Comparison of ENCODE assay signal across 21 cellular contexts in genomic region chr21:44432841-44433790, GRCh38. TPM values are rescaled to one million over a fixed set of nuclear protein-coding genes. Genes with fewer than 3 reads are reported as not detected.
DNase-seq lines count a peak whose midpoint lies in the region; ATAC-seq and TF ChIP-seq lines count a peak whose summit lies in the region.
"Had no signal": no experiment of that assay in that cellular context is flagged by ENCODE, and none has a peak within 500 bp of the region (broad histone marks: within the 10 kb centered on the region; RNA-seq: fewer than 3 reads in every experiment).

No MANE protein-coding gene starts in this region.

- H3K36me3 ChIP-seq in colonic mucosa (no peaks in the 10 kb centered on the region), right lobe of liver (no peaks in the 10 kb centered on the region), suprapubic skin (no peaks in the 10 kb centered on the region)
- H3K36me3 ChIP-seq: SJSA1 had no signal

- TF ChIP-seq EP300 in suprapubic skin (IDR thresholded peaks at IDR 0.05), result no peak

- ATAC-seq in Right ventricle myocardium inferior (no peak), left ventricle myocardium superior (no peak), right lobe of liver (no peak), GM21360 (IDR thresholded peaks at IDR 0.05; ENCODE audit: unreplicated experiment) (no peak), GM19023 (IDR thresholded peaks at IDR 0.05; ENCODE audit: unreplicated experiment) (no peak)
- ATAC-seq: T-helper 17 cell had no signal

- peak; percentile 43 for DNase-seq in Right ventricle myocardium inferior (ENCODE audit: missing footprints)
- no peak for DNase-seq in left ventricle myocardium superior
- DNase-seq in colonic mucosa, result peak; percentile 13
- peak; percentile 5 to 49 (median 43) for DNase-seq in right lobe of liver
- peak; percentile 60 to 71 for DNase-seq in suprapubic skin (ENCODE audit: low spot score in 2 of 2)
- DNase-seq in NOMO-1 treated with dmso at 0.1 percent for 144 hours (lab: John Stamatoyannopoulos, UW; ENCODE audit: unreplicated experiment), result no peak
- DNase-seq: activated naive CD4-positive, alpha-beta T cell; amygdala; dermis blood vessel endothelial cell; IMR-90; kidney glomerular epithelial cell; NCI-H1105; NCI-H1930; NCI-H526 treated with DMSO at 0.1 percent for 48 hours; stimulated activated CD4-positive, alpha-beta T cell treated with anti-CD3 and anti-CD28 coated beads, Interleukin-15, amount 100 ng/mL, for 24 hours; T-helper 17 cell; trophoblast cell had no signal

- H3K9me3 ChIP-seq in colonic mucosa, result no peaks in the 10 kb centered on the region
- H3K9me3 ChIP-seq in right lobe of liver, result peaks cover 0 to 8% (median 2%) of the 10 kb centered on the region in 4 donors
- H3K9me3 ChIP-seq in suprapubic skin, result peaks cover 12% of the 10 kb centered on the region

- no peak overlapping the region for H3K27ac ChIP-seq in colonic mucosa
- no peak overlapping the region for H3K27ac ChIP-seq in right lobe of liver
- no peak overlapping the region for H3K27ac ChIP-seq in suprapubic skin
- H3K27ac ChIP-seq: SJSA1 had no signal

- H3K9ac ChIP-seq in colonic mucosa (ENCODE audit: low read depth in 2 of 2, low read length in 2 of 2), result no peak overlapping the region

- 90% methylated on average over 27 of the region's 34 CpGs for WGBS in right lobe of liver (ENCODE audit: insufficient coverage, low coverage, low lambda C conversion rate, missing lambda C conversion rate)
- 87% methylated on average over 20 of the region's 34 CpGs for whole genome bisulfite sequencing in suprapubic skin

- H3K4me1 ChIP-seq in colonic mucosa, result no peaks in the 10 kb centered on the region
- no peaks in the 10 kb centered on the region for H3K4me1 ChIP-seq in right lobe of liver
- no peaks in the 10 kb centered on the region for H3K4me1 ChIP-seq in suprapubic skin
- H3K4me1 ChIP-seq: SJSA1 had no signal

- H3K27me3 ChIP-seq in colonic mucosa (no peaks in the 10 kb centered on the region), right lobe of liver (no peaks in the 10 kb centered on the region), suprapubic skin (peaks cover 8% of the 10 kb centered on the region)
- H3K27me3 ChIP-seq: SJSA1 had no signal

- intact Hi-C loops in Right ventricle myocardium inferior (cut with DNase I), result no loop called here
- intact Hi-C loops in left ventricle myocardium superior (cut with micrococcal nuclease), result no loop called here
- intact Hi-C loops in colonic mucosa (cut with DNase I), result no loop called here
- intact Hi-C loops in right lobe of liver (cut with DNase I), result no loop called here

- TF ChIP-seq POLR2A in right lobe of liver (IDR thresholded peaks at IDR 0.05) (no peak), suprapubic skin (IDR thresholded peaks at IDR 0.05) (no peak)

- TF ChIP-seq CTCF in colonic mucosa (IDR thresholded peaks at IDR 0.05) (no peak), right lobe of liver (IDR thresholded peaks at IDR 0.05) (no peak), suprapubic skin (IDR thresholded peaks at IDR 0.05) (no peak)

- no peak overlapping the region for H3K4me3 ChIP-seq in colonic mucosa
- H3K4me3 ChIP-seq in right lobe of liver, result no peak overlapping the region
- H3K4me3 ChIP-seq in suprapubic skin, result no peak overlapping the region
- H3K4me3 ChIP-seq: SJSA1 had no signal

RNA-seq across cellular contexts. Expression of gene LRRC3, which starts 22.2 kb away (rescaled TPM):
- total RNA-seq in Right ventricle myocardium inferior (3.3 TPM), left ventricle myocardium superior (2.1 TPM), colonic mucosa (1 to 10 TPM; 2.0 to 2.7 TPM), right lobe of liver (10 to 100 TPM in 5 of 6 experiments, 1 to 10 TPM in 1; 7.5 to 19.3 (median 13.9) TPM), suprapubic skin (1 to 10 TPM; 3.9 to 6.2 (median 4.7) TPM)
- total RNA-seq: myocyte had no signal

Comparison
In these comparisons a context has a peak if more than half of its experiments do, and no peak if none do; other contexts are left out.
1. DNase-seq: peak in Right ventricle myocardium inferior (single experiment), colonic mucosa (single experiment), right lobe of liver (3 of 3) and suprapubic skin (2 of 2); none in left ventricle myocardium superior (single experiment) and NOMO-1 treated with dmso at 0.1 percent for 144 hours (single experiment).